ENCODE assay signal across 1 cellular context in genomic region chr7:127107601-127108007, GRCh38.
TF ChIP-seq lines count a peak whose summit lies in the region.

No MANE protein-coding gene starts in this region.

TF ChIP-seq in K562, 482 proteins besides CTCF, POLR2A, EP300 and RAD21 (continued from another document and continues in another):
- TF ChIP-seq CTCFL (IDR thresholded peaks at IDR 0.05; ENCODE audit: borderline replicate concordance, insufficient read depth, low read depth, low read length, poor library complexity, severe bottlenecking) (no peak), STAG1 (CRISPR knock-in tag; IDR thresholded peaks at IDR 0.05; ENCODE audit: borderline replicate concordance) (no peak), EWSR1 (IDR thresholded peaks at IDR 0.05; ENCODE audit: borderline replicate concordance, low read depth, partially characterized antibody) (no peak), BACH1 (tag; IDR thresholded peaks at IDR 0.05) (no peak), NFE2 (IDR thresholded peaks at IDR 0.05; ENCODE audit: low read depth) (0 out of 2 replicates have a peak, but pooled peaks have one; percentile 20), SRSF1 (IDR thresholded peaks at IDR 0.05; ENCODE audit: low read depth, low read length) (no peak), ELF4 (CRISPR knock-in tag; IDR thresholded peaks at IDR 0.05) (no peak), SPI1 (IDR thresholded peaks at IDR 0.05; ENCODE audit: borderline replicate concordance, low read depth, low read length) (no peak), SP2 (IDR thresholded peaks at IDR 0.05; ENCODE audit: extremely low read depth, low read depth, low read length, poor library complexity, severe bottlenecking) (no peak), ARHGAP35 (IDR thresholded peaks at IDR 0.05; ENCODE audit: partially characterized antibody) (no peak), ARNT (IDR thresholded peaks at IDR 0.05) (no peak), NCOA2 (IDR thresholded peaks at IDR 0.05; ENCODE audit: partially characterized antibody in 2 of 2) (no peak), NR2C1 (IDR thresholded peaks at IDR 0.05) (no peak), NR2C1 (tag; IDR thresholded peaks at IDR 0.05) (peak; percentile 42; the same call in 1 of the 2 replicates), FOXA1 (IDR thresholded peaks at IDR 0.05; ENCODE audit: borderline replicate concordance) (no peak), SRSF9 (IDR thresholded peaks at IDR 0.05; ENCODE audit: borderline replicate concordance, low read depth, low read length) (no peak), HNRNPLL (IDR thresholded peaks at IDR 0.05; ENCODE audit: low read depth, low read length, poor library complexity, severe bottlenecking) (no peak), PCBP1 (IDR thresholded peaks at IDR 0.05; ENCODE audit: low read depth, low read length, poor library complexity, severe bottlenecking) (no peak), KDM5B (IDR thresholded peaks at IDR 0.05; ENCODE audit: insufficient replicate concordance, low read depth, low read length) (no peak), ZBED1 (IDR thresholded peaks at IDR 0.05) (no peak), PKNOX1 (IDR thresholded peaks at IDR 0.05) (no peak), SAP30 (IDR thresholded peaks at IDR 0.05; ENCODE audit: borderline replicate concordance, insufficient read depth, low read depth, low read length, poor library complexity, severe bottlenecking) (no peak), FOS (IDR thresholded peaks at IDR 0.05; ENCODE audit: extremely low read depth, insufficient read length) (no peak), GTF2E2 (tag; IDR thresholded peaks at IDR 0.05) (no peak), FOXA3 (CRISPR knock-in tag; conservative IDR thresholded peaks at IDR 0.05 in 1 of 2, IDR thresholded peaks at IDR 0.05 in 1 of 2) (no peak), NR3C1 (CRISPR knock-in tag; IDR thresholded peaks at IDR 0.05) (no peak), MAFG (tag; conservative IDR thresholded peaks at IDR 0.05) (peak; percentile 29; the same call in 1 of the 2 replicates), TSHZ1 (CRISPR knock-in tag; IDR thresholded peaks at IDR 0.05) (no peak), GTF2F1 (IDR thresholded peaks at IDR 0.05; ENCODE audit: low read depth, low read length) (no peak), TCF7 (IDR thresholded peaks at IDR 0.05; ENCODE audit: borderline replicate concordance) (no peak), DEAF1 (CRISPR knock-in tag; IDR thresholded peaks at IDR 0.05) (0 out of 2 replicates have a peak, but pooled peaks have one; percentile 13), ZNF3 (CRISPR knock-in tag; IDR thresholded peaks at IDR 0.05) (no peak), BCOR (IDR thresholded peaks at IDR 0.05) (no peak), CREBBP (IDR thresholded peaks at IDR 0.05; ENCODE audit: low read depth, low read length) (no peak), ELK1 (CRISPR knock-in tag; IDR thresholded peaks at IDR 0.05) (no peak), SAFB2 (IDR thresholded peaks at IDR 0.05; ENCODE audit: borderline replicate concordance, low read depth, low read length, severe bottlenecking) (no peak), POLR3G (IDR thresholded peaks at IDR 0.05; ENCODE audit: extremely low read depth, insufficient read length, insufficient replicate concordance) (no peak), TRIM28 (IDR thresholded peaks at IDR 0.05) (no peak), PTRF (tag; IDR thresholded peaks at IDR 0.05) (no peak), ZBTB26 (CRISPR knock-in tag; IDR thresholded peaks at IDR 0.05) (no peak), RBM39 (optimal IDR thresholded peaks at IDR 0.05; ENCODE audit: low read depth, low read length) (no peak), HNRNPH1 (optimal IDR thresholded peaks at IDR 0.05; ENCODE audit: low read depth, low read length) (no peak), ZNF785 (CRISPR knock-in tag; IDR thresholded peaks at IDR 0.05) (no peak), ZNF57 (CRISPR knock-in tag; IDR thresholded peaks at IDR 0.05) (no peak), CUX1 (CRISPR knock-in tag; IDR thresholded peaks at IDR 0.05) (no peak), SMARCC2 (IDR thresholded peaks at IDR 0.05; ENCODE audit: low read depth) (no peak), MCM7 (IDR thresholded peaks at IDR 0.05) (no peak), ASH1L (IDR thresholded peaks at IDR 0.05; ENCODE audit: borderline replicate concordance, low read depth, partially characterized antibody) (no peak), RNF2 (IDR thresholded peaks at IDR 0.05) (no peak), MLX (CRISPR knock-in tag; conservative IDR thresholded peaks at IDR 0.05) (no peak), ZNF408 (CRISPR knock-in tag; IDR thresholded peaks at IDR 0.05; ENCODE audit: low read depth) (no peak), ZNF174 (CRISPR knock-in tag; IDR thresholded peaks at IDR 0.05) (no peak), CAMTA2 (CRISPR knock-in tag; conservative IDR thresholded peaks at IDR 0.05) (no peak), ZNF143 (CRISPR knock-in tag; IDR thresholded peaks at IDR 0.05) (no peak), OTX1 (CRISPR knock-in tag; IDR thresholded peaks at IDR 0.05) (0 out of 2 replicates have a peak, but pooled peaks have one; percentile 42), CXXC5 (CRISPR knock-in tag; IDR thresholded peaks at IDR 0.05) (peak; percentile 73)
